ENCODE assay signal across 1 cellular context in genomic region chr19:633786-634639, GRCh38.
A peak's percentile ranks its signal among the peaks of the same experiment; 100 is the strongest.
TF ChIP-seq lines count a peak whose summit lies in the region.

No MANE protein-coding gene starts in this region.

TF ChIP-seq in K562, 482 proteins besides CTCF, POLR2A, EP300 and RAD21 (continues in another document):
- TF ChIP-seq, protein P1, sequence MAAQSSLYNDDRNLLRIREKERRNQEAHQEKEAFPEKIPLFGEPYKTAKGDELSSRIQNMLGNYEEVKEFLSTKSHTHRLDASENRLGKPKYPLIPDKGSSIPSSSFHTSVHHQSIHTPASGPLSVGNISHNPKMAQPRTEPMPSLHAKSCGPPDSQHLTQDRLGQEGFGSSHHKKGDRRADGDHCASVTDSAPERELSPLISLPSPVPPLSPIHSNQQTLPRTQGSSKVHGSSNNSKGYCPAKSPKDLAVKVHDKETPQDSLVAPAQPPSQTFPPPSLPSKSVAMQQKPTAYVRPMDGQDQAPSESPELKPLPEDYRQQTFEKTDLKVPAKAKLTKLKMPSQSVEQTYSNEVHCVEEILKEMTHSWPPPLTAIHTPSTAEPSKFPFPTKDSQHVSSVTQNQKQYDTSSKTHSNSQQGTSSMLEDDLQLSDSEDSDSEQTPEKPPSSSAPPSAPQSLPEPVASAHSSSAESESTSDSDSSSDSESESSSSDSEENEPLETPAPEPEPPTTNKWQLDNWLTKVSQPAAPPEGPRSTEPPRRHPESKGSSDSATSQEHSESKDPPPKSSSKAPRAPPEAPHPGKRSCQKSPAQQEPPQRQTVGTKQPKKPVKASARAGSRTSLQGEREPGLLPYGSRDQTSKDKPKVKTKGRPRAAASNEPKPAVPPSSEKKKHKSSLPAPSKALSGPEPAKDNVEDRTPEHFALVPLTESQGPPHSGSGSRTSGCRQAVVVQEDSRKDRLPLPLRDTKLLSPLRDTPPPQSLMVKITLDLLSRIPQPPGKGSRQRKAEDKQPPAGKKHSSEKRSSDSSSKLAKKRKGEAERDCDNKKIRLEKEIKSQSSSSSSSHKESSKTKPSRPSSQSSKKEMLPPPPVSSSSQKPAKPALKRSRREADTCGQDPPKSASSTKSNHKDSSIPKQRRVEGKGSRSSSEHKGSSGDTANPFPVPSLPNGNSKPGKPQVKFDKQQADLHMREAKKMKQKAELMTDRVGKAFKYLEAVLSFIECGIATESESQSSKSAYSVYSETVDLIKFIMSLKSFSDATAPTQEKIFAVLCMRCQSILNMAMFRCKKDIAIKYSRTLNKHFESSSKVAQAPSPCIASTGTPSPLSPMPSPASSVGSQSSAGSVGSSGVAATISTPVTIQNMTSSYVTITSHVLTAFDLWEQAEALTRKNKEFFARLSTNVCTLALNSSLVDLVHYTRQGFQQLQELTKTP (IDR thresholded peaks at IDR 0.05; ENCODE audit: low read depth in 1 of 2, partially characterized antibody in 2 of 2): peak in 1 of 2 experiments; percentile 36
- no peak for TF ChIP-seq ZNF639 (CRISPR knock-in tag; conservative IDR thresholded peaks at IDR 0.05 in 1 of 2, IDR thresholded peaks at IDR 0.05 in 1 of 2)
- no peak for TF ChIP-seq NR1H2 (CRISPR knock-in tag; IDR thresholded peaks at IDR 0.05)
- peak; percentile 43; the same call in 1 of the 2 replicates for TF ChIP-seq DPF2 (IDR thresholded peaks at IDR 0.05)
- TF ChIP-seq PRMT5 (CRISPR knock-in tag; IDR thresholded peaks at IDR 0.05): no peak
- TF ChIP-seq SMAD4 (CRISPR knock-in tag; conservative IDR thresholded peaks at IDR 0.05): 0 out of 2 replicates have a peak, but pooled peaks have one; percentile 16
- TF ChIP-seq ASH1L (IDR thresholded peaks at IDR 0.05; ENCODE audit: borderline replicate concordance, low read depth, partially characterized antibody): peak; percentile 8
- TF ChIP-seq ZNF695 (CRISPR knock-in tag; IDR thresholded peaks at IDR 0.05): no peak
- TF ChIP-seq ZNF282 (CRISPR knock-in tag; IDR thresholded peaks at IDR 0.05): no peak
- TF ChIP-seq REST (CRISPR knock-in tag; IDR thresholded peaks at IDR 0.05; ENCODE audit: low read depth): no peak
- no peak for TF ChIP-seq ZNF324 (CRISPR knock-in tag; IDR thresholded peaks at IDR 0.05)
- TF ChIP-seq SMARCE1 (IDR thresholded peaks at IDR 0.05): no peak
- no peak for TF ChIP-seq SLC30A9 (CRISPR knock-in tag; IDR thresholded peaks at IDR 0.05)
- TF ChIP-seq, protein P2, sequence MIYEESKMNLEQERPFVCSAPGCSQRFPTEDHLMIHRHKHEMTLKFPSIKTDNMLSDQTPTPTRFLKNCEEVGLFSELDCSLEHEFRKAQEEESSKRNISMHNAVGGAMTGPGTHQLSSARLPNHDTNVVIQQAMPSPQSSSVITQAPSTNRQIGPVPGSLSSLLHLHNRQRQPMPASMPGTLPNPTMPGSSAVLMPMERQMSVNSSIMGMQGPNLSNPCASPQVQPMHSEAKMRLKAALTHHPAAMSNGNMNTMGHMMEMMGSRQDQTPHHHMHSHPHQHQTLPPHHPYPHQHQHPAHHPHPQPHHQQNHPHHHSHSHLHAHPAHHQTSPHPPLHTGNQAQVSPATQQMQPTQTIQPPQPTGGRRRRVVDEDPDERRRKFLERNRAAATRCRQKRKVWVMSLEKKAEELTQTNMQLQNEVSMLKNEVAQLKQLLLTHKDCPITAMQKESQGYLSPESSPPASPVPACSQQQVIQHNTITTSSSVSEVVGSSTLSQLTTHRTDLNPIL (CRISPR knock-in tag; IDR thresholded peaks at IDR 0.05): no peak
- no peak for TF ChIP-seq ZNF57 (CRISPR knock-in tag; IDR thresholded peaks at IDR 0.05)
- no peak for TF ChIP-seq LEF1 (IDR thresholded peaks at IDR 0.05)
- TF ChIP-seq, protein P3, sequence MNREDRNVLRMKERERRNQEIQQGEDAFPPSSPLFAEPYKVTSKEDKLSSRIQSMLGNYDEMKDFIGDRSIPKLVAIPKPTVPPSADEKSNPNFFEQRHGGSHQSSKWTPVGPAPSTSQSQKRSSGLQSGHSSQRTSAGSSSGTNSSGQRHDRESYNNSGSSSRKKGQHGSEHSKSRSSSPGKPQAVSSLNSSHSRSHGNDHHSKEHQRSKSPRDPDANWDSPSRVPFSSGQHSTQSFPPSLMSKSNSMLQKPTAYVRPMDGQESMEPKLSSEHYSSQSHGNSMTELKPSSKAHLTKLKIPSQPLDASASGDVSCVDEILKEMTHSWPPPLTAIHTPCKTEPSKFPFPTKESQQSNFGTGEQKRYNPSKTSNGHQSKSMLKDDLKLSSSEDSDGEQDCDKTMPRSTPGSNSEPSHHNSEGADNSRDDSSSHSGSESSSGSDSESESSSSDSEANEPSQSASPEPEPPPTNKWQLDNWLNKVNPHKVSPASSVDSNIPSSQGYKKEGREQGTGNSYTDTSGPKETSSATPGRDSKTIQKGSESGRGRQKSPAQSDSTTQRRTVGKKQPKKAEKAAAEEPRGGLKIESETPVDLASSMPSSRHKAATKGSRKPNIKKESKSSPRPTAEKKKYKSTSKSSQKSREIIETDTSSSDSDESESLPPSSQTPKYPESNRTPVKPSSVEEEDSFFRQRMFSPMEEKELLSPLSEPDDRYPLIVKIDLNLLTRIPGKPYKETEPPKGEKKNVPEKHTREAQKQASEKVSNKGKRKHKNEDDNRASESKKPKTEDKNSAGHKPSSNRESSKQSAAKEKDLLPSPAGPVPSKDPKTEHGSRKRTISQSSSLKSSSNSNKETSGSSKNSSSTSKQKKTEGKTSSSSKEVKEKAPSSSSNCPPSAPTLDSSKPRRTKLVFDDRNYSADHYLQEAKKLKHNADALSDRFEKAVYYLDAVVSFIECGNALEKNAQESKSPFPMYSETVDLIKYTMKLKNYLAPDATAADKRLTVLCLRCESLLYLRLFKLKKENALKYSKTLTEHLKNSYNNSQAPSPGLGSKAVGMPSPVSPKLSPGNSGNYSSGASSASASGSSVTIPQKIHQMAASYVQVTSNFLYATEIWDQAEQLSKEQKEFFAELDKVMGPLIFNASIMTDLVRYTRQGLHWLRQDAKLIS (CRISPR knock-in tag; IDR thresholded peaks at IDR 0.05): no peak
- no peak for TF ChIP-seq POLR2B (IDR thresholded peaks at IDR 0.05; ENCODE audit: low read depth, partially characterized antibody)
- no peak for TF ChIP-seq ZKSCAN3 (CRISPR knock-in tag; IDR thresholded peaks at IDR 0.05)
- TF ChIP-seq HES1 (IDR thresholded peaks at IDR 0.05; ENCODE audit: low read depth): no peak
- 0 out of 2 replicates have a peak, but pooled peaks have one; percentile 30 for TF ChIP-seq NBN (IDR thresholded peaks at IDR 0.05; ENCODE audit: low read depth)
- peak; percentile 77 for TF ChIP-seq HDAC2 (IDR thresholded peaks at IDR 0.05)
- no peak for TF ChIP-seq THRAP3 (IDR thresholded peaks at IDR 0.05; ENCODE audit: borderline replicate concordance)
- TF ChIP-seq HDGF (IDR thresholded peaks at IDR 0.05): 0 out of 2 replicates have a peak, but pooled peaks have one; percentile 58
- no peak for TF ChIP-seq ZNF23 (CRISPR knock-in tag; IDR thresholded peaks at IDR 0.05)
- TF ChIP-seq SMARCA5 (IDR thresholded peaks at IDR 0.05): peak; percentile 84
- no peak for TF ChIP-seq POLR2G (IDR thresholded peaks at IDR 0.05; ENCODE audit: low read depth, low read length)
- peak; percentile 82 for TF ChIP-seq ZNF384 (IDR thresholded peaks at IDR 0.05; ENCODE audit: low read depth, low read length)
- TF ChIP-seq, protein P4, sequence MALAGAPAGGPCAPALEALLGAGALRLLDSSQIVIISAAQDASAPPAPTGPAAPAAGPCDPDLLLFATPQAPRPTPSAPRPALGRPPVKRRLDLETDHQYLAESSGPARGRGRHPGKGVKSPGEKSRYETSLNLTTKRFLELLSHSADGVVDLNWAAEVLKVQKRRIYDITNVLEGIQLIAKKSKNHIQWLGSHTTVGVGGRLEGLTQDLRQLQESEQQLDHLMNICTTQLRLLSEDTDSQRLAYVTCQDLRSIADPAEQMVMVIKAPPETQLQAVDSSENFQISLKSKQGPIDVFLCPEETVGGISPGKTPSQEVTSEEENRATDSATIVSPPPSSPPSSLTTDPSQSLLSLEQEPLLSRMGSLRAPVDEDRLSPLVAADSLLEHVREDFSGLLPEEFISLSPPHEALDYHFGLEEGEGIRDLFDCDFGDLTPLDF (CRISPR knock-in tag; IDR thresholded peaks at IDR 0.05): no peak
- no peak for TF ChIP-seq ZNF174 (CRISPR knock-in tag; IDR thresholded peaks at IDR 0.05)
- peak in 1 of 2 experiments; percentile 41; a peak in 1 of 4 replicates for TF ChIP-seq HDAC1 (IDR thresholded peaks at IDR 0.05)
- TF ChIP-seq STAT6 (CRISPR knock-in tag; IDR thresholded peaks at IDR 0.05): no peak
- peak; percentile 96 for TF ChIP-seq BCOR (IDR thresholded peaks at IDR 0.05)
- TF ChIP-seq, protein P5, sequence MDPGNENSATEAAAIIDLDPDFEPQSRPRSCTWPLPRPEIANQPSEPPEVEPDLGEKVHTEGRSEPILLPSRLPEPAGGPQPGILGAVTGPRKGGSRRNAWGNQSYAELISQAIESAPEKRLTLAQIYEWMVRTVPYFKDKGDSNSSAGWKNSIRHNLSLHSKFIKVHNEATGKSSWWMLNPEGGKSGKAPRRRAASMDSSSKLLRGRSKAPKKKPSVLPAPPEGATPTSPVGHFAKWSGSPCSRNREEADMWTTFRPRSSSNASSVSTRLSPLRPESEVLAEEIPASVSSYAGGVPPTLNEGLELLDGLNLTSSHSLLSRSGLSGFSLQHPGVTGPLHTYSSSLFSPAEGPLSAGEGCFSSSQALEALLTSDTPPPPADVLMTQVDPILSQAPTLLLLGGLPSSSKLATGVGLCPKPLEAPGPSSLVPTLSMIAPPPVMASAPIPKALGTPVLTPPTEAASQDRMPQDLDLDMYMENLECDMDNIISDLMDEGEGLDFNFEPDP (CRISPR knock-in tag; IDR thresholded peaks at IDR 0.05): no peak
- TF ChIP-seq BHLHE40 (IDR thresholded peaks at IDR 0.05; ENCODE audit: low read length): peak; percentile 46
- TF ChIP-seq NONO (IDR thresholded peaks at IDR 0.05; ENCODE audit: low read depth in 2 of 2, low read length in 1 of 2): no peak
- TF ChIP-seq MIER1 (IDR thresholded peaks at IDR 0.05; ENCODE audit: low read depth): peak; percentile 57; the same call in 1 of the 2 replicates
- TF ChIP-seq ZNF707 (CRISPR knock-in tag; conservative IDR thresholded peaks at IDR 0.05): no peak
- peak; percentile 59 for TF ChIP-seq SAP30 (IDR thresholded peaks at IDR 0.05; ENCODE audit: borderline replicate concordance, insufficient read depth, low read depth, low read length, poor library complexity, severe bottlenecking)
- no peak for TF ChIP-seq STAT5A (IDR thresholded peaks at IDR 0.05; ENCODE audit: borderline replicate concordance, low read length)
- TF ChIP-seq L3MBTL2 (IDR thresholded peaks at IDR 0.05): peak; percentile 2; the same call in 1 of the 2 replicates
- no peak for TF ChIP-seq PKNOX1 (IDR thresholded peaks at IDR 0.05)
